Comparison of ENCODE assay signal across 14 cellular contexts in the genomic region with DNA sequence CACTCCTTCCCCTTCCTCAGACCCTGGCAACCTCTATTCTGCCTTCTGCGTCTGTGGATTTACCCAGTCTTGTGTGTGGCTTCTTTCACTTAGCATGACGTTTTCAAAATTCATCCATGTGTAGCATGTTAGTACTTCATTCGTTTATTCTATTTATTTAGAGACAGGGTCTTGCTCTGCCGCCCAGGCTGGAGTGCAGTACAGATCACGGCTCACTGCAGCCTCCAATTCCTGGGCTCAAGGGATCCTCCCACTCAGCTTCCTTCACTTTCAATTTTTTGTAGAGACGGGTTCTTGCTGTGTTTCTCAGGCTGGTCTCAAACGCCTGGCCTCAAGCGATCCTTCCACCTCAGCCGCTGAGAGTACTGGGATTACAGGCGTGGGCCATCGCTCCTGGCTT. TPM values are rescaled to one million over a fixed set of nuclear protein-coding genes. Genes with fewer than 3 reads are reported as not detected.
DNase-seq lines count a peak whose midpoint lies in the region; ATAC-seq and TF ChIP-seq lines count a peak whose summit lies in the region.
"Had no signal": no experiment of that assay in that cellular context is flagged by ENCODE, and none has a peak within 500 bp of the region (broad histone marks: within the 10 kb centered on the region; RNA-seq: fewer than 3 reads in every experiment).

No MANE protein-coding gene starts in this region.

- no peak for ATAC-seq in natural killer cell treated with Interleukin-12 subunit alpha and Interleukin-12 subunit beta and Interleukin-15 and Interleukin-18, amount 100 ng/mL, for 72 hours
- no peak for ATAC-seq in natural killer cell
- no peak for ATAC-seq in gastrocnemius medialis

- no peak overlapping the region for H3K4me3 ChIP-seq in gastrocnemius medialis
- H3K4me3 ChIP-seq: BLaER1 treated with 17β-estradiol and CSF1 and Interleukin-3, amounts not matched to agents 10 nM and 100 nM had no signal

- in situ Hi-C loops in gastrocnemius medialis (cut with MboI; ENCODE audit: low sequenced_read_pairs in 4 of 4) = no loop called here

- TF ChIP-seq POLR2A in gastrocnemius medialis (IDR thresholded peaks at IDR 0.05) = no peak

- no peaks in the 10 kb centered on the region for H3K9me3 Mint-ChIP-seq in natural killer cell treated with Interleukin-12 subunit alpha and Interleukin-12 subunit beta and Interleukin-15 and Interleukin-18, amount 100 ng/mL, for 72 hours
- H3K9me3 Mint-ChIP-seq in natural killer cell (no peaks in the 10 kb centered on the region), progenitor cell of endocrine pancreas (ENCODE audit: low read depth) (peaks cover 22% of the 10 kb centered on the region)
- H3K9me3 Mint-ChIP-seq: HFFc6 had no signal

- peak; percentile 26 for DNase-seq in natural killer cell treated with Interleukin-12 subunit alpha and Interleukin-12 subunit beta and Interleukin-15 and Interleukin-18, amount 100 ng/mL, for 72 hours (ENCODE audit: low spot score)
- DNase-seq in natural killer cell (no peak), islet precursor cell (peak; percentile 25), progenitor cell of endocrine pancreas (ENCODE audit: low spot score, unreplicated experiment) (no peak), Kasumi-1 (lab: John Stamatoyannopoulos, UW) (no peak), gastrocnemius medialis (no peak), activated gamma-delta T cell treated with Interleukin-2 at 50 U/mL for 16 hours (no peak)
- DNase-seq: ACHN; CD4-positive, CD25-positive, alpha-beta regulatory T cell; GF-D8; HCEC 1CT; HFFc6 had no signal

- H3K36me3 ChIP-seq in gastrocnemius medialis = no peaks in the 10 kb centered on the region
- H3K36me3 ChIP-seq: BLaER1 treated with 17β-estradiol and CSF1 and Interleukin-3, amounts not matched to agents 10 nM and 100 nM had no signal

- H3K27me3 Mint-ChIP-seq in natural killer cell treated with Interleukin-12 subunit alpha and Interleukin-12 subunit beta and Interleukin-15 and Interleukin-18, amount 100 ng/mL, for 72 hours = peaks cover 10 to 13% of the 10 kb centered on the region in 2 donors
- H3K27me3 Mint-ChIP-seq in natural killer cell (ENCODE audit: low read depth in 2 of 2) = peaks cover 8 to 12% of the 10 kb centered on the region in 2 donors
- no peaks in the 10 kb centered on the region for H3K27me3 Mint-ChIP-seq in progenitor cell of endocrine pancreas

- H3K27ac ChIP-seq in gastrocnemius medialis = no peak overlapping the region
- H3K27ac ChIP-seq: BLaER1 treated with 17β-estradiol and CSF1 and Interleukin-3, amounts not matched to agents 10 nM and 100 nM had no signal

- no peaks in the 10 kb centered on the region for H3K36me3 Mint-ChIP-seq in natural killer cell treated with Interleukin-12 subunit alpha and Interleukin-12 subunit beta and Interleukin-15 and Interleukin-18, amount 100 ng/mL, for 72 hours
- H3K36me3 Mint-ChIP-seq in natural killer cell (no peaks in the 10 kb centered on the region), progenitor cell of endocrine pancreas (ENCODE audit: insufficient read depth) (peaks cover 18% of the 10 kb centered on the region)
- H3K36me3 Mint-ChIP-seq: IgD-negative memory B cell had no signal

- no peak overlapping the region for H3K27ac Mint-ChIP-seq in natural killer cell treated with Interleukin-12 subunit alpha and Interleukin-12 subunit beta and Interleukin-15 and Interleukin-18, amount 100 ng/mL, for 72 hours
- H3K27ac Mint-ChIP-seq in natural killer cell (no peak overlapping the region), progenitor cell of endocrine pancreas (peak overlapping the region; percentile 96)
- H3K27ac Mint-ChIP-seq: CD4-positive, CD25-positive, alpha-beta regulatory T cell; HFFc6; IgD-negative memory B cell had no signal

- peaks cover 0 to 6% of the 10 kb centered on the region in 2 donors for H3K4me1 Mint-ChIP-seq in natural killer cell treated with Interleukin-12 subunit alpha and Interleukin-12 subunit beta and Interleukin-15 and Interleukin-18, amount 100 ng/mL, for 72 hours (ENCODE audit: low read depth in 2 of 2)
- H3K4me1 Mint-ChIP-seq in natural killer cell (peaks cover 0 to 6% of the 10 kb centered on the region in 2 donors), progenitor cell of endocrine pancreas (ENCODE audit: low read depth) (peaks cover 41% of the 10 kb centered on the region)

- H3K4me1 ChIP-seq in gastrocnemius medialis = peaks cover 0 to 3% of the 10 kb centered on the region in 2 donors

- intact Hi-C loops in natural killer cell (cut with micrococcal nuclease) = loop anchor here (5.0 kb wide), 1 partner anchor 34 kb away; no protein-coding TSS in a partner anchor
- intact Hi-C loops in gastrocnemius medialis (cut with DNase I; ENCODE audit: low total_unique reads) = no loop called here

- no peaks in the 10 kb centered on the region for H3K9me3 ChIP-seq in gastrocnemius medialis

- TF ChIP-seq CTCF in natural killer cell (IDR thresholded peaks at IDR 0.05) = no peak
- no peak for TF ChIP-seq CTCF in progenitor cell of endocrine pancreas (IDR thresholded peaks at IDR 0.05; ENCODE audit: unreplicated experiment)
- TF ChIP-seq CTCF in gastrocnemius medialis (IDR thresholded peaks at IDR 0.05 in 4 of 5, conservative IDR thresholded peaks at IDR 0.05 in 1 of 5) = no peak

- no peaks in the 10 kb centered on the region for H3K27me3 ChIP-seq in gastrocnemius medialis
- H3K27me3 ChIP-seq: BLaER1 treated with 17β-estradiol and CSF1 and Interleukin-3, amounts not matched to agents 10 nM and 100 nM had no signal

- no peak overlapping the region for H3K4me3 Mint-ChIP-seq in natural killer cell treated with Interleukin-12 subunit alpha and Interleukin-12 subunit beta and Interleukin-15 and Interleukin-18, amount 100 ng/mL, for 72 hours
- H3K4me3 Mint-ChIP-seq in natural killer cell (no peak overlapping the region), progenitor cell of endocrine pancreas (ENCODE audit: low read depth) (no peak overlapping the region)
- H3K4me3 Mint-ChIP-seq: CD4-positive, CD25-positive, alpha-beta regulatory T cell; HFFc6; IgD-negative memory B cell had no signal

RNA-seq across cellular contexts. Expression of gene B4GALNT3, which starts 37.0 kb away (rescaled TPM):
- 10 to 100 TPM; 14.1 to 20.6 TPM for total RNA-seq in natural killer cell treated with Interleukin-12 subunit alpha and Interleukin-12 subunit beta and Interleukin-15 and Interleukin-18, amount 100 ng/mL, for 72 hours
- total RNA-seq in natural killer cell = 1 to 10 TPM in 1 of 3 donors, under 1 TPM in 1, not detected in 1; 0.93 to 4.2 TPM
- total RNA-seq in progenitor cell of endocrine pancreas = 58.3 and 67.0 TPM in 2 replicates
- total RNA-seq in gastrocnemius medialis = 1 to 10 TPM in 1 of 4 donors, under 1 TPM in 3; 0.20 to 1.9 (median 0.82) TPM
- total RNA-seq: HFFc6 had no signal

Comparison
In these comparisons a context has a peak if more than half of its experiments do, and no peak if none do; other contexts are left out.
1. DNase-seq: peak in natural killer cell treated with Interleukin-12 subunit alpha and Interleukin-12 subunit beta and Interleukin-15 and Interleukin-18, amount 100 ng/mL, for 72 hours (single experiment) and islet precursor cell (single experiment); none in natural killer cell (single experiment), progenitor cell of endocrine pancreas (single experiment), Kasumi-1 (0 of 2), gastrocnemius medialis (0 of 2) and activated gamma-delta T cell treated with Interleukin-2 at 50 U/mL for 16 hours (single experiment).